Comparison of ENCODE assay signal across 18 cellular contexts in the genomic region with DNA sequence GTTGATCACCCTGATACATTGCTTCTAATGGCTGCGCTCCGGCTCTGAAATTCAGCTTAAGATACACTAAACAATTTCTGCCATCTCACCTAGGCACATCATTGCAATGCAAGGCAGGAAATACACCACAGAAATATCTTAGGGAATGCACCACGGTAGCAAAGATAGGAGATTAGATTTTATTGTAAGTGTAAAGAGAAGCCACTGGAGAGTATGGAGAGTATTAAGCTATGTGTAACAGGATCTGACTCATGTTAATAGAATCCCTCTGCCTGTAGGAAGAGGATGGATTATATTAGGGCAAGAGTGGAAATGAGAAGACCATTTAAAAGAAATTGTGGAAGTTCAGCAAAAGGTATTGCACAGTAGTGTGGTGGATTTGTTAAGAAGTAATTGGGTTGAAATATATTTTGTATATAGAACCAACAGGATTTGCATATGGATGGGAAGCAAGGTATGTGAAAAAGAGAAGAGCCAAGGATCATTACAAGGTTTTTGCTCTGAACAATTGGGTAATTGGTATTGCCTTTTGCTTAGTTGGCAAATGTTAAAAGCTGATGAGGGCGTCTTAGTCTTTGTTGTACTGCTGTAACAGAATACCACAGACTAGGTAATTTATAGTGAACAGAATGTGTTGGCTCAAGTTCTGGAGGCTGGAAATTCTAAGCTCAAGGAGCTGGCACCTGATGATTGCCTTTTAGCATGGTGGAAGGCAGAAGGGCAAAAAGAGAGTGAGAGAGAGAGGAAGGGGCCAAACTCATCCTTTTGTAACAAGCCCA.
DNase-seq lines count a peak whose midpoint lies in the region; ATAC-seq, FAIRE-seq and TF ChIP-seq lines count a peak whose summit lies in the region.
"Had no signal": no experiment of that assay in that cellular context is flagged by ENCODE, and none has a peak within 500 bp of the region (broad histone marks: within the 10 kb centered on the region; RNA-seq: fewer than 3 reads in every experiment).

No MANE protein-coding gene starts in this region.

- no peaks in the 10 kb centered on the region for H3K4me1 ChIP-seq in aorta (ENCODE audit: control insufficient read depth in 1 of 2, insufficient read depth in 2 of 2, low read length in 2 of 2)
- H3K4me1 ChIP-seq: heart right ventricle had no signal

- H3K36me3 ChIP-seq in aorta (ENCODE audit: control insufficient read depth in 1 of 2, insufficient read depth in 2 of 2, low read length in 1 of 2) = no peaks in the 10 kb centered on the region
- H3K36me3 ChIP-seq: heart right ventricle had no signal

- H3K36me3 Mint-ChIP-seq in Calu3 (ENCODE audit: insufficient read depth, unreplicated experiment) = no peaks in the 10 kb centered on the region
- H3K36me3 Mint-ChIP-seq: activated naive CD4-positive, alpha-beta T cell treated with anti-CD3 and anti-CD28 coated beads, Interleukin-2, amount 10 ng/mL, durations not matched to agents 7 days and 5 days had no signal

- H3K9me3 Mint-ChIP-seq in Calu3 (ENCODE audit: low read depth, unreplicated experiment) = peaks cover 11% of the 10 kb centered on the region
- H3K9me3 Mint-ChIP-seq: activated CD4-positive, alpha-beta memory T cell treated with anti-CD3 and anti-CD28 coated beads, Interleukin-2, amount 10 ng/mL, durations not matched to agents 7 days and 5 days had no signal

- H3K4me3 Mint-ChIP-seq in Calu3 (ENCODE audit: low read depth, unreplicated experiment) = no peak overlapping the region
- H3K4me3 Mint-ChIP-seq: activated CD4-positive, alpha-beta memory T cell treated with anti-CD3 and anti-CD28 coated beads, Interleukin-2, amount 10 ng/mL, durations not matched to agents 7 days and 5 days; activated naive CD4-positive, alpha-beta T cell treated with anti-CD3 and anti-CD28 coated beads, Interleukin-2, amount 10 ng/mL, durations not matched to agents 7 days and 5 days had no signal

- CTCF ChIA-PET in Calu3 (lab: Charles Lee) = no interaction called here

- ATAC-seq in aorta (ENCODE audit: low FRiP score) = no peak
- ATAC-seq: heart right ventricle, Panc1 had no signal

- intact Hi-C loops in Calu3 (cut with micrococcal nuclease; ENCODE audit: unreplicated experiment) (no loop called here), aorta (cut with DNase I) (no loop called here)

- H3K4me1 Mint-ChIP-seq in Calu3 (ENCODE audit: low read depth, unreplicated experiment) = no peaks in the 10 kb centered on the region
- H3K4me1 Mint-ChIP-seq: activated CD4-positive, alpha-beta memory T cell treated with anti-CD3 and anti-CD28 coated beads, Interleukin-2, amount 10 ng/mL, durations not matched to agents 7 days and 5 days; activated naive CD4-positive, alpha-beta T cell treated with anti-CD3 and anti-CD28 coated beads, Interleukin-2, amount 10 ng/mL, durations not matched to agents 7 days and 5 days had no signal

- no peak for TF ChIP-seq CTCF in fibroblast of villous mesenchyme (IDR thresholded peaks at IDR 0.05; ENCODE audit: insufficient read depth, low read depth, low read length)
- no peak for TF ChIP-seq CTCF in Calu3 (IDR thresholded peaks at IDR 0.05; ENCODE audit: unreplicated experiment)

- H3K27ac Mint-ChIP-seq in Calu3 (ENCODE audit: unreplicated experiment) = no peak overlapping the region
- H3K27ac Mint-ChIP-seq: activated CD4-positive, alpha-beta memory T cell treated with anti-CD3 and anti-CD28 coated beads, Interleukin-2, amount 10 ng/mL, durations not matched to agents 7 days and 5 days; activated naive CD4-positive, alpha-beta T cell treated with anti-CD3 and anti-CD28 coated beads, Interleukin-2, amount 10 ng/mL, durations not matched to agents 7 days and 5 days had no signal

- H3K27me3 ChIP-seq in aorta (ENCODE audit: control insufficient read depth in 1 of 2, insufficient read depth in 2 of 2, low read length in 1 of 2) = no peaks in the 10 kb centered on the region
- H3K27me3 ChIP-seq: heart right ventricle had no signal

- WGBS in aorta, 2 donors = 71 to 73% methylated on average over 4 of the region's 4 CpGs

- DNase-seq in A172 (ENCODE audit: low spot score) = peak; percentile 96
- peak; percentile 31 for DNase-seq in H54 (ENCODE audit: insufficient read length, low spot score)
- peak; percentile 36 to 85 for DNase-seq in SW 1271 (lab: John Stamatoyannopoulos, UW)
- peak; percentile 71 for DNase-seq in fibroblast of villous mesenchyme (ENCODE audit: low read depth)
- no peak for DNase-seq in Calu3
- DNase-seq in aorta = no peak
- no peak for DNase-seq in H4 (ENCODE audit: low spot score)
- DNase-seq in NCI-H1048 (lab: John Stamatoyannopoulos, UW) = no peak
- DNase-seq: activated CD4-positive, alpha-beta memory T cell treated with anti-CD3 and anti-CD28 coated beads, Interleukin-2, amount 10 ng/mL, durations not matched to agents 7 days and 5 days; activated naive CD4-positive, alpha-beta T cell treated with anti-CD3 and anti-CD28 coated beads, Interleukin-2, amount 10 ng/mL, durations not matched to agents 7 days and 5 days; AML-193; heart right ventricle; NCI-H2029; stimulated activated CD8-positive, alpha-beta memory T cell treated with anti-CD3 and anti-CD28 coated beads, Interleukin-4, amount 100 ng/mL, for 48 hours had no signal

- FAIRE-seq in H54 (lab: Jason Lieb, UNC) = peak; percentile 99
- FAIRE-seq: GM18507 had no signal

- no peak for TF ChIP-seq POLR2A in H54 (IDR thresholded peaks at IDR 0.05; ENCODE audit: low read depth, low read length)

- H3K4me3 ChIP-seq in fibroblast of villous mesenchyme (ENCODE audit: low read depth, low read length) = no peak overlapping the region
- no peak overlapping the region for H3K4me3 ChIP-seq in aorta (ENCODE audit: low read length in 2 of 2)
- H3K4me3 ChIP-seq: coronary artery, heart right ventricle, lung had no signal

- BruUV-seq in Calu3 (replicated peaks; lab: Mats Ljungman, UMichigan) = no TSS peak

- no peaks in the 10 kb centered on the region for H3K9me3 ChIP-seq in aorta (ENCODE audit: control insufficient read depth, low read length)

- H3K27ac ChIP-seq in aorta (ENCODE audit: low read depth in 1 of 2, low read length in 2 of 2) = no peak overlapping the region
- H3K27ac ChIP-seq: coronary artery, heart right ventricle had no signal

- H3K27me3 Mint-ChIP-seq in Calu3 (ENCODE audit: unreplicated experiment) = no peaks in the 10 kb centered on the region
- H3K27me3 Mint-ChIP-seq: activated CD4-positive, alpha-beta memory T cell treated with anti-CD3 and anti-CD28 coated beads, Interleukin-2, amount 10 ng/mL, durations not matched to agents 7 days and 5 days; activated naive CD4-positive, alpha-beta T cell treated with anti-CD3 and anti-CD28 coated beads, Interleukin-2, amount 10 ng/mL, durations not matched to agents 7 days and 5 days had no signal

Comparison
In these comparisons a context has a peak if more than half of its experiments do, and no peak if none do; other contexts are left out.
1. DNase-seq: peak in A172 (single experiment), H54 (single experiment), SW 1271 (2 of 2) and fibroblast of villous mesenchyme (single experiment); none in Calu3 (single experiment), aorta (0 of 2), H4 (single experiment) and NCI-H1048 (single experiment).